9 cellular contexts compared by ENCODE assay signal in the genomic region with DNA sequence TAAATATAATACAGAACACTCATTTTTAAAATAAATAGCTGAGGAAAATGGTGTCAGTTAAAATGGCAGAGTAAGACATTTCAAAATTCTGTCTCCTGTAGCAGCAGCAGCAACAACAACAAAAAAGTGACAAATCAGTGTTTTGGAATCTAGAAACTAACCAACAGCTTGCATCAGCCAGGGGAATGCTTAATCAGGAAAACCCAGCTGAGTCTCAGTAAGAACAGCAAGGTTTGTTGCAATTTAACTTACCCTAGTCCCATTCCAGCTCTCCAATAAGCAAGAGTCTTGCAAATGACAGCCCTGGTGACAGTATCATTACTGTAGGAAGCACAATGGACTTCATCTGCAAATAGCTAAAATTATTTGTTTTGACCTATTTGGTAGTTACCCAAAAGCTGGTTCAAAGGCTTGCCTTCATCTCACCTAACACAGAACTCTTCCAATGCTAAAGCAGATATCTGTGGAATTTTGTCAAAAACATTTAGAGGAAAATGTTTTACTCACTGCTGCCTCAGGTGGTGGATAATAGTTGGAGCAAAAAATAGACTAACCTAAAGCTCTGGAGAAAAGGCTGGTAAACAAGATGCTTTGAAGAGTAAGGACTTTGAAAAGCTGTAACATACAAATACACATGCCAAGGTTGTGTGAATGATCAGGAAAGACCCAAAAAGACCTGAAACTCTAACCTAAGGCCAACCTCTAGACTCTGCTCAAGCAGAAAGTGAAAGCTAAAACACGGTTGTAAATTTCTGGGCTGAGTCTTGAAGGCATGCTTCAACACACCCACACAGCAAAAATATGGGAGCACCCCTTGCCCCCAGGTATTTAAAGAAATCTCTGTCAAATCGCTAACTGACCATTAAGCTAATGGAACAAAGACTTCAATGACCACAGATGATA. TPM values are rescaled to one million over a fixed set of nuclear protein-coding genes. Genes with fewer than 3 reads are reported as not detected.
DNase-seq lines count a peak whose midpoint lies in the region; ATAC-seq and TF ChIP-seq lines count a peak whose summit lies in the region.
"Had no signal": no experiment of that assay in that cellular context is flagged by ENCODE, and none has a peak within 500 bp of the region (broad histone marks: within the 10 kb centered on the region; RNA-seq: fewer than 3 reads in every experiment).

No MANE protein-coding gene starts in this region.

- H3K79me2 ChIP-seq in MM.1S (ENCODE audit: low read length), result no peaks in the 10 kb centered on the region

- H3F3A ChIP-seq in MM.1S (ENCODE audit: insufficient read depth, low read length), result peaks cover 11% of the 10 kb centered on the region

- H3K4me2 ChIP-seq in MM.1S (ENCODE audit: low read depth, low read length), result peak overlapping the region; percentile 69

- no peaks in the 10 kb centered on the region for H3K4me1 Mint-ChIP-seq in stimulated activated naive CD8-positive, alpha-beta T cell treated with anti-CD3 and anti-CD28 coated beads, Interleukin-15, amount 100 ng/mL, for 72 hours

- H3K4me3 ChIP-seq in MM.1S (ENCODE audit: low read length) (peak overlapping the region; percentile 27), foreskin fibroblast (ENCODE audit: low read depth in 1 of 2, low read length in 2 of 2) (no peak overlapping the region), H7 (ENCODE audit: insufficient read depth, low read depth, low read length) (no peak overlapping the region)

- H3K27ac ChIP-seq in MM.1S (ENCODE audit: low read length), result peak overlapping the region; percentile 57

- TF ChIP-seq CTCF in MM.1S (IDR thresholded peaks at IDR 0.05; ENCODE audit: low read length) (peak; percentile 61), foreskin fibroblast (IDR thresholded peaks at IDR 0.05; ENCODE audit: low read depth, low read length) (peak; percentile 33)

- no peaks in the 10 kb centered on the region for H4K20me1 ChIP-seq in MM.1S (ENCODE audit: insufficient read depth, low read length)

- H3K9me2 ChIP-seq in MM.1S (replicated peaks; ENCODE audit: insufficient read depth, low read length), result no peaks in the 10 kb centered on the region

- H3K4me3 Mint-ChIP-seq in stimulated activated naive CD8-positive, alpha-beta T cell treated with anti-CD3 and anti-CD28 coated beads, Interleukin-15, amount 100 ng/mL, for 72 hours, result no peak overlapping the region

- H3K36me3 ChIP-seq in MM.1S (replicated peaks; ENCODE audit: insufficient read depth, low read length) (no peaks in the 10 kb centered on the region), H7 (replicated peaks; ENCODE audit: control insufficient read depth, insufficient read depth, low read length) (no peaks in the 10 kb centered on the region)

- peaks cover 47% of the 10 kb centered on the region for H3K27me3 Mint-ChIP-seq in stimulated activated naive CD8-positive, alpha-beta T cell treated with anti-CD3 and anti-CD28 coated beads, Interleukin-15, amount 100 ng/mL, for 72 hours

- H3K4me1 ChIP-seq in MM.1S (ENCODE audit: low read length), result peaks cover 36% of the 10 kb centered on the region

- peak; percentile 88 for ATAC-seq in GM21447 (IDR thresholded peaks at IDR 0.05; ENCODE audit: unreplicated experiment)
- no peak for ATAC-seq in stimulated activated naive CD8-positive, alpha-beta T cell treated with anti-CD3 and anti-CD28 coated beads, Interleukin-15, amount 100 ng/mL, for 72 hours

- H2AFZ ChIP-seq in MM.1S (ENCODE audit: low read length), result peak overlapping the region; percentile 24; the same call in 1 of the 2 replicates

- H3K27me3 ChIP-seq in MM.1S (replicated peaks; ENCODE audit: insufficient read depth, low read length) (no peaks in the 10 kb centered on the region), H7 (ENCODE audit: control insufficient read depth, insufficient read depth, low read length) (no peaks in the 10 kb centered on the region)

- peaks cover 0 to 4% of the 10 kb centered on the region in 2 donors for H3K9me3 Mint-ChIP-seq in stimulated activated naive CD8-positive, alpha-beta T cell treated with anti-CD3 and anti-CD28 coated beads, Interleukin-15, amount 100 ng/mL, for 72 hours

- H3K9me3 ChIP-seq in MM.1S (replicated peaks; ENCODE audit: insufficient read depth, low read length), result no peaks in the 10 kb centered on the region

- no peak overlapping the region for H3K27ac Mint-ChIP-seq in stimulated activated naive CD8-positive, alpha-beta T cell treated with anti-CD3 and anti-CD28 coated beads, Interleukin-15, amount 100 ng/mL, for 72 hours

- H3K9ac ChIP-seq in MM.1S (ENCODE audit: low read length), result peak overlapping the region; percentile 14; the same call in 1 of the 2 replicates

- DNase-seq in EH (ENCODE audit: low read depth) (peak; percentile 63), MM.1S (peak; percentile 65), foreskin fibroblast (peak; percentile 75 to 79), H7 (no peak), T-helper 9 cell (no peak)
- DNase-seq in stimulated activated naive CD8-positive, alpha-beta T cell treated with anti-CD3 and anti-CD28 coated beads, Interleukin-15, amount 100 ng/mL, for 72 hours, result no peak
- DNase-seq in stimulated activated CD4-positive, alpha-beta T cell treated with anti-CD3 and anti-CD28 coated beads, Interleukin-4, amount 100 ng/mL, for 24 hours, result no peak

RNA-seq across cellular contexts. Expression of gene ARHGAP22, which starts 9.9 kb away (rescaled TPM):
- total RNA-seq in H7 (2014; rRNA removed; shearing (Covaris generic)), result 5.4 and 9.1 TPM in 2 replicates
- total RNA-seq: T-helper 2 cell treated with Interferon-gamma antibody and Interleukin-4, amounts not matched to agents 100 ng/mL and 5 ng/mL, for 36 hours had no signal

Comparison
In these comparisons a context has a peak if more than half of its experiments do, and no peak if none do; other contexts are left out.
1. DNase-seq: peak in EH (single experiment), MM.1S (single experiment) and foreskin fibroblast (2 of 2); none in H7 (single experiment), T-helper 9 cell (single experiment), stimulated activated naive CD8-positive, alpha-beta T cell treated with anti-CD3 and anti-CD28 coated beads, Interleukin-15, amount 100 ng/mL, for 72 hours (0 of 2) and stimulated activated CD4-positive, alpha-beta T cell treated with anti-CD3 and anti-CD28 coated beads, Interleukin-4, amount 100 ng/mL, for 24 hours (single experiment).